In genomic region chr11:65861533-65862183, GRCh38 we compare ENCODE assay signal across 8 cellular contexts. TPM values are rescaled to one million over a fixed set of nuclear protein-coding genes. Genes with fewer than 3 reads are reported as not detected.
DNase-seq lines count a peak whose midpoint lies in the region; ATAC-seq and TF ChIP-seq lines count a peak whose summit lies in the region.

No MANE protein-coding gene starts in this region.

- no peak for TF ChIP-seq POLR2A in transverse colon (IDR thresholded peaks at IDR 0.05)

- peaks cover 53% of the 10 kb centered on the region for H3K36me3 ChIP-seq in lower lobe of right lung
- peaks cover 0 to 24% (median 10%) of the 10 kb centered on the region in 4 donors for H3K36me3 ChIP-seq in transverse colon

- H3K27ac ChIP-seq in lower lobe of right lung, result peak overlapping the region; percentile 98
- peak overlapping the region; percentile 97 to 100 (median 100) for H3K27ac ChIP-seq in transverse colon

- H3K9me3 ChIP-seq in lower lobe of right lung, result no peaks in the 10 kb centered on the region
- H3K9me3 ChIP-seq in transverse colon, result no peaks in the 10 kb centered on the region

- no peak for TF ChIP-seq CTCF in brain (conservative IDR thresholded peaks at IDR 0.05)
- TF ChIP-seq CTCF in lower lobe of right lung (IDR thresholded peaks at IDR 0.05), result no peak
- no peak for TF ChIP-seq CTCF in transverse colon (IDR thresholded peaks at IDR 0.05)
- TF ChIP-seq CTCF in omental fat pad (IDR thresholded peaks at IDR 0.05), result no peak

- DNase-seq in activated effector memory CD4-positive, alpha-beta T cell treated with anti-CD3 and anti-CD28 coated beads, Interleukin-2, amount 50 U/mL, for 16 hours, result peak; percentile 61
- no peak for DNase-seq in activated effector memory CD4-positive, alpha-beta T cell treated with Interleukin-2 at 50 U/mL for 16 hours
- peak; percentile 46 for DNase-seq in lower lobe of right lung
- peak; percentile 6 for DNase-seq in transverse colon
- DNase-seq in NCI-H187 (lab: John Stamatoyannopoulos, UW), result no peak
- DNase-seq in omental fat pad (ENCODE audit: low spot score), result no peak

- intact Hi-C loops in lower lobe of right lung (cut with DNase I) (no loop called here), transverse colon (cut with DNase I; ENCODE audit: low total_unique reads) (no loop called here)

- peak overlapping the region; percentile 92 to 97 (median 92) for H3K4me3 Mint-ChIP-seq in brain

- peak overlapping the region; percentile 92 for H3K4me3 ChIP-seq in lower lobe of right lung
- H3K4me3 ChIP-seq in transverse colon, result peak overlapping the region in 3 of 4 donors; percentile 84 to 97 (median 93)

- H3K4me1 ChIP-seq in lower lobe of right lung (peaks cover 38% of the 10 kb centered on the region), transverse colon (peaks cover 17 to 34% (median 24%) of the 10 kb centered on the region in 4 donors)

- ATAC-seq in lower lobe of right lung (no peak), HG03378 (IDR thresholded peaks at IDR 0.05; ENCODE audit: unreplicated experiment) (no peak), omental fat pad (ENCODE audit: low FRiP score) (no peak)

- peak overlapping the region; percentile 77 to 100 (median 99) for H3K27ac Mint-ChIP-seq in brain

- H3K36me3 Mint-ChIP-seq in brain, result peaks cover 32% of the 10 kb centered on the region

- no peaks in the 10 kb centered on the region for H3K9me3 Mint-ChIP-seq in brain

- in situ Hi-C loops in transverse colon (cut with MboI; ENCODE audit: low pct_ligation_motif_present in 1 of 4, low pct_unique_long_range_greater_than_20kb in 1 of 4, low sequenced_read_pairs in 3 of 4), result no loop called here

- TF ChIP-seq EP300 in transverse colon (IDR thresholded peaks at IDR 0.05; ENCODE audit: low read depth), result no peak

- H3K4me1 Mint-ChIP-seq in brain, result peaks cover 31% of the 10 kb centered on the region

- WGBS in transverse colon (ENCODE audit: low coverage in 1 of 2), 2 donors, result 60 to 75% methylated on average over 1 to 13 of the region's 13 CpGs

- H3K27me3 ChIP-seq in lower lobe of right lung (ENCODE audit: low read depth), result no peaks in the 10 kb centered on the region
- H3K27me3 ChIP-seq in transverse colon, result no peaks in the 10 kb centered on the region

- peaks cover 16% of the 10 kb centered on the region for H3K27me3 Mint-ChIP-seq in brain

RNA-seq across cellular contexts. Expression of gene MUS81, which starts 1.4 kb away (rescaled TPM):
- 41.7 TPM for polyA plus RNA-seq in brain (ENCODE audit: insufficient read depth, low read depth, low replicate concordance)
- 52.8 TPM for total RNA-seq in lower lobe of right lung
- total RNA-seq in transverse colon, result 100 to 1,000 TPM in 1 of 4 donors, 10 to 100 TPM in 3; 58.3 to 191 (median 81.2) TPM
- 10 to 100 TPM; 25.9 to 60.8 (median 28.8) TPM for total RNA-seq in omental fat pad

RNA-seq across cellular contexts. Expression of gene CFL1, which starts 3.7 kb away (rescaled TPM):
- 2,437 TPM for polyA plus RNA-seq in brain (ENCODE audit: insufficient read depth, low read depth, low replicate concordance)
- total RNA-seq in lower lobe of right lung, result 647 TPM
- 1,000 to 10,000 TPM; 1,308 to 1,852 (median 1,703) TPM for total RNA-seq in transverse colon
- total RNA-seq in omental fat pad, result 100 to 1,000 TPM; 485 to 798 (median 586) TPM

RNA-seq across cellular contexts. Expression of gene EFEMP2, which starts 10.9 kb away (rescaled TPM):
- polyA plus RNA-seq in brain (ENCODE audit: insufficient read depth, low read depth, low replicate concordance), result 17.1 TPM
- total RNA-seq in lower lobe of right lung (53.9 TPM), transverse colon (10 to 100 TPM; 15.2 to 34.4 (median 25.1) TPM), omental fat pad (10 to 100 TPM; 39.4 to 81.8 (median 66.1) TPM)

RNA-seq across cellular contexts. Expression of gene CTSW, which starts 18.0 kb away (rescaled TPM):
- 0.76 TPM for polyA plus RNA-seq in brain (ENCODE audit: insufficient read depth, low read depth, low replicate concordance)
- 20.6 TPM for total RNA-seq in lower lobe of right lung
- 1 to 10 TPM in 2 of 4 donors, not detected in 2; 1.1 to 1.8 TPM for total RNA-seq in transverse colon
- 1 to 10 TPM; 1.6 to 3.9 (median 2.8) TPM for total RNA-seq in omental fat pad

RNA-seq across cellular contexts. Expression of gene FIBP, which starts 26.6 kb away (rescaled TPM):
- 143 TPM for polyA plus RNA-seq in brain (ENCODE audit: insufficient read depth, low read depth, low replicate concordance)
- total RNA-seq in lower lobe of right lung, result 44.0 TPM
- 10 to 100 TPM; 53.4 to 82.6 (median 75.9) TPM for total RNA-seq in transverse colon
- total RNA-seq in omental fat pad, result 10 to 100 TPM; 48.8 to 66.4 (median 54.6) TPM

Comparison
In these comparisons a context has a peak if more than half of its experiments do, and no peak if none do; other contexts are left out.
1. DNase-seq: peak in activated effector memory CD4-positive, alpha-beta T cell treated with anti-CD3 and anti-CD28 coated beads, Interleukin-2, amount 50 U/mL, for 16 hours (single experiment), lower lobe of right lung (single experiment) and transverse colon (single experiment); none in activated effector memory CD4-positive, alpha-beta T cell treated with Interleukin-2 at 50 U/mL for 16 hours (single experiment), NCI-H187 (0 of 2) and omental fat pad (single experiment).